Comparison of ENCODE assay signal across 1 cellular context in the genomic region with DNA sequence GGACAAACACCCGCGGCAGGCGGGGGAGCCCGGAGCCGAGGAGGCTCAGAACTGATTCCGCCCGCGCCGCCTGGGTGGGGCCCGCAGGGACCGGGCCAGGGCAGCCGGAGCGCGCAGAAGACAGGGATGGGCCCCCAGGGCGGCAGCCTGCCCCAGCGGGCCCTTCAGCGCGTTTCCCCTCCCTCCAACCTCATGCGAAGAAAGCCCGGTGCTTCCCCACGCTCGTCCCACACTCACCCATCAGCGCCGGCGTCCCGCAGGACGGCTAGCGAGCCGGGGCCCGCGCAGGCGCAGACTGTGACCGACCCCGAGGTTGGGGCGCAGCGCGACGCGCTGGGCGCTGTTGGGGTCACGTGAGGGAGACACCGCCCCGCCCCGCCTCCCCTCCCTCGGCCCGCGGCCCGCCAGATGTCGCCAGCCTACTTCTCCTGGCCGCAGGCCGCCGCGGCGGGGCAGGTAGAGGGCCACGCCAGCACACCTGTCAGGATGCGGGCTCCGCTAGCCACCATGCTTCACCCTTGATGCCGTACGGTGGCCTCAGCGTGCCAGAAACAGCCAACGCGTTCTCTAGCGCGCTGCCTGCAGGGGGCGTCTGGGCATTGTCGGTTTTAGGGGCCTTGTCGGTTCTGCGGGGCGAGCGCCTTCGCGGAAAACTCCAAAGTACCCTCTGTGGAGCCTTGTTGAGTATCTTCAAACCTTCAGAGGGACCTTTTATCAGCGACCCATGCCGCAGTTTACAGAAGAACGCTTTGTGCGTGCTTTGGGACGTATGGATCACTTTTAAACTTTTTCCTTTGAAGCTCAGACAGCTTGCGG.
TF ChIP-seq lines count a peak whose summit lies in the region.

Gene SLC25A51, minus strand, starts transcription at position 297 of the 816 bp plus-strand sequence. CDS start 15,577 bp downstream, outside the sequence.

TF ChIP-seq in K562, 482 proteins besides CTCF, POLR2A, EP300 and RAD21 (continued from another document and continues in another):
- TF ChIP-seq, protein P1, sequence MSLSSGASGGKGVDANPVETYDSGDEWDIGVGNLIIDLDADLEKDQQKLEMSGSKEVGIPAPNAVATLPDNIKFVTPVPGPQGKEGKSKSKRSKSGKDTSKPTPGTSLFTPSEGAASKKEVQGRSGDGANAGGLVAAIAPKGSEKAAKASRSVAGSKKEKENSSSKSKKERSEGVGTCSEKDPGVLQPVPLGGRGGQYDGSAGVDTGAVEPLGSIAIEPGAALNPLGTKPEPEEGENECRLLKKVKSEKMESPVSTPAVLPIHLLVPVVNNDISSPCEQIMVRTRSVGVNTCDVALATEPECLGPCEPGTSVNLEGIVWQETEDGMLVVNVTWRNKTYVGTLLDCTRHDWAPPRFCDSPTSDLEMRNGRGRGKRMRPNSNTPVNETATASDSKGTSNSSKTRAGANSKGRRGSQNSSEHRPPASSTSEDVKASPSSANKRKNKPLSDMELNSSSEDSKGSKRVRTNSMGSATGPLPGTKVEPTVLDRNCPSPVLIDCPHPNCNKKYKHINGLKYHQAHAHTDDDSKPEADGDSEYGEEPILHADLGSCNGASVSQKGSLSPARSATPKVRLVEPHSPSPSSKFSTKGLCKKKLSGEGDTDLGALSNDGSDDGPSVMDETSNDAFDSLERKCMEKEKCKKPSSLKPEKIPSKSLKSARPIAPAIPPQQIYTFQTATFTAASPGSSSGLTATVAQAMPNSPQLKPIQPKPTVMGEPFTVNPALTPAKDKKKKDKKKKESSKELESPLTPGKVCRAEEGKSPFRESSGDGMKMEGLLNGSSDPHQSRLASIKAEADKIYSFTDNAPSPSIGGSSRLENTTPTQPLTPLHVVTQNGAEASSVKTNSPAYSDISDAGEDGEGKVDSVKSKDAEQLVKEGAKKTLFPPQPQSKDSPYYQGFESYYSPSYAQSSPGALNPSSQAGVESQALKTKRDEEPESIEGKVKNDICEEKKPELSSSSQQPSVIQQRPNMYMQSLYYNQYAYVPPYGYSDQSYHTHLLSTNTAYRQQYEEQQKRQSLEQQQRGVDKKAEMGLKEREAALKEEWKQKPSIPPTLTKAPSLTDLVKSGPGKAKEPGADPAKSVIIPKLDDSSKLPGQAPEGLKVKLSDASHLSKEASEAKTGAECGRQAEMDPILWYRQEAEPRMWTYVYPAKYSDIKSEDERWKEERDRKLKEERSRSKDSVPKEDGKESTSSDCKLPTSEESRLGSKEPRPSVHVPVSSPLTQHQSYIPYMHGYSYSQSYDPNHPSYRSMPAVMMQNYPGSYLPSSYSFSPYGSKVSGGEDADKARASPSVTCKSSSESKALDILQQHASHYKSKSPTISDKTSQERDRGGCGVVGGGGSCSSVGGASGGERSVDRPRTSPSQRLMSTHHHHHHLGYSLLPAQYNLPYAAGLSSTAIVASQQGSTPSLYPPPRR (CRISPR knock-in tag; IDR thresholded peaks at IDR 0.05; ENCODE audit: borderline replicate concordance): no peak
- peak; percentile 81; the same call in 1 of the 2 replicates for TF ChIP-seq ZNF583 (CRISPR knock-in tag; IDR thresholded peaks at IDR 0.05)
- no peak for TF ChIP-seq HDAC6 (IDR thresholded peaks at IDR 0.05; ENCODE audit: low read depth, low read length)
- no peak; the same call in 1 of the 2 replicates for TF ChIP-seq CGGBP1 (CRISPR knock-in tag; IDR thresholded peaks at IDR 0.05)
- TF ChIP-seq ZBED1 (IDR thresholded peaks at IDR 0.05): no peak
- peak; percentile 39; the same call in 1 of the 2 replicates for TF ChIP-seq MTA2 (IDR thresholded peaks at IDR 0.05; ENCODE audit: low read depth)
- TF ChIP-seq ZNF589 (CRISPR knock-in tag; IDR thresholded peaks at IDR 0.05; ENCODE audit: low read depth): no peak; the same call in 1 of the 2 replicates
- peak; percentile 43; the same call in 1 of the 2 replicates for TF ChIP-seq BMI1 (IDR thresholded peaks at IDR 0.05; ENCODE audit: low read length)
- TF ChIP-seq, protein P2, sequence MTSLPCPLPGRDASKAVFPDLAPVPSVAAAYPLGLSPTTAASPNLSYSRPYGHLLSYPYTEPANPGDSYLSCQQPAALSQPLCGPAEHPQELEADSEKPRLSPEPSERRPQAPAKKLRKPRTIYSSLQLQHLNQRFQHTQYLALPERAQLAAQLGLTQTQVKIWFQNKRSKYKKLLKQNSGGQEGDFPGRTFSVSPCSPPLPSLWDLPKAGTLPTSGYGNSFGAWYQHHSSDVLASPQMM (CRISPR knock-in tag; IDR thresholded peaks at IDR 0.05): no peak
- TF ChIP-seq BCL6 (CRISPR knock-in tag; IDR thresholded peaks at IDR 0.05): peak; percentile 14; the same call in 1 of the 2 replicates
- peak; percentile 99 for TF ChIP-seq CXXC5 (CRISPR knock-in tag; IDR thresholded peaks at IDR 0.05)
- TF ChIP-seq KLF1 (tag; IDR thresholded peaks at IDR 0.05): peak; percentile 95
- TF ChIP-seq CEBPG (CRISPR knock-in tag; IDR thresholded peaks at IDR 0.05): no peak
- no peak for TF ChIP-seq CEBPG (tag; conservative IDR thresholded peaks at IDR 0.05 in 1 of 2, IDR thresholded peaks at IDR 0.05 in 1 of 2)
- TF ChIP-seq ZNF586 (CRISPR knock-in tag; conservative IDR thresholded peaks at IDR 0.05): no peak
- peak; percentile 100 for TF ChIP-seq CTBP1 (IDR thresholded peaks at IDR 0.05; ENCODE audit: borderline replicate concordance)
- peak; percentile 71 for TF ChIP-seq ZHX1 (conservative IDR thresholded peaks at IDR 0.05; ENCODE audit: low read length)
- TF ChIP-seq, protein P3, sequence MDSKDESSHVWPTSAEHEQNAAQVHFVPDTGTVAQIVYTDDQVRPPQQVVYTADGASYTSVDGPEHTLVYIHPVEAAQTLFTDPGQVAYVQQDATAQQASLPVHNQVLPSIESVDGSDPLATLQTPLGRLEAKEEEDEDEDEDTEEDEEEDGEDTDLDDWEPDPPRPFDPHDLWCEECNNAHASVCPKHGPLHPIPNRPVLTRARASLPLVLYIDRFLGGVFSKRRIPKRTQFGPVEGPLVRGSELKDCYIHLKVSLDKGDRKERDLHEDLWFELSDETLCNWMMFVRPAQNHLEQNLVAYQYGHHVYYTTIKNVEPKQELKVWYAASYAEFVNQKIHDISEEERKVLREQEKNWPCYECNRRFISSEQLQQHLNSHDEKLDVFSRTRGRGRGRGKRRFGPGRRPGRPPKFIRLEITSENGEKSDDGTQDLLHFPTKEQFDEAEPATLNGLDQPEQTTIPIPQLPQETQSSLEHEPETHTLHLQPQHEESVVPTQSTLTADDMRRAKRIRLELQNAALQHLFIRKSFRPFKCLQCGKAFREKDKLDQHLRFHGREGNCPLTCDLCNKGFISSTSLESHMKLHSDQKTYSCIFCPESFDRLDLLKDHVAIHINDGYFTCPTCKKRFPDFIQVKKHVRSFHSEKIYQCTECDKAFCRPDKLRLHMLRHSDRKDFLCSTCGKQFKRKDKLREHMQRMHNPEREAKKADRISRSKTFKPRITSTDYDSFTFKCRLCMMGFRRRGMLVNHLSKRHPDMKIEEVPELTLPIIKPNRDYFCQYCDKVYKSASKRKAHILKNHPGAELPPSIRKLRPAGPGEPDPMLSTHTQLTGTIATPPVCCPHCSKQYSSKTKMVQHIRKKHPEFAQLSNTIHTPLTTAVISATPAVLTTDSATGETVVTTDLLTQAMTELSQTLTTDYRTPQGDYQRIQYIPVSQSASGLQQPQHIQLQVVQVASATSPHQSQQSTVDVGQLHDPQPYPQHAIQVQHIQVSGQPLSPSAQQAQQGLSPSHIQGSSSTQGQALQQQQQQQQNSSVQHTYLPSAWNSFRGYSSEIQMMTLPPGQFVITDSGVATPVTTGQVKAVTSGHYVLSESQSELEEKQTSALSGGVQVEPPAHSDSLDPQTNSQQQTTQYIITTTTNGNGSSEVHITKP (IDR thresholded peaks at IDR 0.05; ENCODE audit: partially characterized antibody): peak; percentile 7
- no peak for TF ChIP-seq HSF4 (CRISPR knock-in tag; IDR thresholded peaks at IDR 0.05; ENCODE audit: borderline replicate concordance)
- no peak for TF ChIP-seq SRSF9 (IDR thresholded peaks at IDR 0.05; ENCODE audit: borderline replicate concordance, low read depth, low read length)
- TF ChIP-seq CCNT2 (IDR thresholded peaks at IDR 0.05; ENCODE audit: borderline replicate concordance, extremely low read depth, insufficient read length, low read depth, low read length): peak; percentile 85
- TF ChIP-seq SUPT5H (IDR thresholded peaks at IDR 0.05): peak; percentile 78
- peak; percentile 34; the same call in 1 of the 2 replicates for TF ChIP-seq NFRKB (IDR thresholded peaks at IDR 0.05; ENCODE audit: low read depth)
- no peak for TF ChIP-seq HNRNPUL1 (IDR thresholded peaks at IDR 0.05; ENCODE audit: low read length)
- TF ChIP-seq SMARCC2 (IDR thresholded peaks at IDR 0.05; ENCODE audit: low read depth): no peak
- TF ChIP-seq FOXM1 (IDR thresholded peaks at IDR 0.05; ENCODE audit: low read depth): no peak
- peak; percentile 82 for TF ChIP-seq FOXM1 (CRISPR knock-in tag; IDR thresholded peaks at IDR 0.05; ENCODE audit: low read depth)
- TF ChIP-seq ZFX (CRISPR knock-in tag; IDR thresholded peaks at IDR 0.05): peak; percentile 99
- TF ChIP-seq, protein P4, sequence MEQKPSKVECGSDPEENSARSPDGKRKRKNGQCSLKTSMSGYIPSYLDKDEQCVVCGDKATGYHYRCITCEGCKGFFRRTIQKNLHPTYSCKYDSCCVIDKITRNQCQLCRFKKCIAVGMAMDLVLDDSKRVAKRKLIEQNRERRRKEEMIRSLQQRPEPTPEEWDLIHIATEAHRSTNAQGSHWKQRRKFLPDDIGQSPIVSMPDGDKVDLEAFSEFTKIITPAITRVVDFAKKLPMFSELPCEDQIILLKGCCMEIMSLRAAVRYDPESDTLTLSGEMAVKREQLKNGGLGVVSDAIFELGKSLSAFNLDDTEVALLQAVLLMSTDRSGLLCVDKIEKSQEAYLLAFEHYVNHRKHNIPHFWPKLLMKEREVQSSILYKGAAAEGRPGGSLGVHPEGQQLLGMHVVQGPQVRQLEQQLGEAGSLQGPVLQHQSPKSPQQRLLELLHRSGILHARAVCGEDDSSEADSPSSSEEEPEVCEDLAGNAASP (IDR thresholded peaks at IDR 0.05): no peak
- peak; percentile 64 for TF ChIP-seq ATF1 (CRISPR knock-in tag; IDR thresholded peaks at IDR 0.05)
- peak; percentile 95 for TF ChIP-seq ATF1 (tag; IDR thresholded peaks at IDR 0.05)
- TF ChIP-seq LARP7 (IDR thresholded peaks at IDR 0.05): no peak; the same call in 1 of the 2 replicates
- no peak for TF ChIP-seq ZNF512 (tag; IDR thresholded peaks at IDR 0.05)
- TF ChIP-seq POLR2H (tag; IDR thresholded peaks at IDR 0.05; ENCODE audit: low read depth): peak; percentile 56
- no peak for TF ChIP-seq ZNF174 (CRISPR knock-in tag; IDR thresholded peaks at IDR 0.05)
- TF ChIP-seq ARNT (IDR thresholded peaks at IDR 0.05): 0 out of 4 replicates have a peak, but pooled peaks of 1 of the 2 experiments have one; percentile 29
- peak; percentile 71; the same call in 1 of the 2 replicates for TF ChIP-seq REST (CRISPR knock-in tag; IDR thresholded peaks at IDR 0.05; ENCODE audit: low read depth)
- no peak; the same call in 1 of the 2 replicates for TF ChIP-seq CBFB (CRISPR knock-in tag; IDR thresholded peaks at IDR 0.05)
- TF ChIP-seq SMARCA4 (IDR thresholded peaks at IDR 0.05): peak; percentile 39; the same call in 1 of the 2 replicates
